11 cellular contexts compared by ENCODE assay signal in the genomic region with DNA sequence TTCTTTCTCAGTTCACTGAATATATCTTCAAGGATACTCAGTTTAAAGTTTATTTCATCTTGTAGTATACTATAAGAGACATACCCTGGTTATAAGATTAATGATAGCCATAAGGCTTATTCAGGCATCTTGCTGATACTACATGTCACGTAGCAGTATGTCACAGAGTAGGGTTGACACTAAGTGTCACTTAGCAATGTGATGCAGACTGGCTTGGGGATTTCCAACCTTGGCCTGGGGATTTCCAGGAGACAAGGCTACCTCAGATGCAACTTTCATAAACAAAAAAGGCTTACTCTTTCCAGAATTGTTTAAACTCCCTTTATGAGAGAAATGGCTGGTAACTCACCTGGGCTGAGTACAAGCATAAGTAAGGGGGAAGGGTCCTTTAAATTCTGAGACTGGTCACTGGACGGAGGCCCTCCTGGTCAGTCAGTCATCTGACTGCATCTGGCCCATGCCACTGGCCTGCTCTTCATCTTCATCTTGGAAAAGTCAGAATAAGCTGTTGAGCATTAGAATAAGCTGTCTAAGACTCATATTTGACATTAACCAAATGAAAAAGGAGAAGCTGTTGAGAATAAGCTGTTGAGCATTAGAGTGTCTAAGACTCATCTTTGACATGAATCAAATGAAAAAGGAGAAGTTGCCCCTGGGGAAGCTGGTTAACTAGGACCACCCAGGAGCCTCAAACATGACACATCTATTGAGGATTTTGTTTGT. TPM values are rescaled to one million over a fixed set of nuclear protein-coding genes. Genes with fewer than 3 reads are reported as not detected.
DNase-seq lines count a peak whose midpoint lies in the region; ATAC-seq, FAIRE-seq and TF ChIP-seq lines count a peak whose summit lies in the region.
"Had no signal": no experiment of that assay in that cellular context is flagged by ENCODE, and none has a peak within 500 bp of the region (broad histone marks: within the 10 kb centered on the region; RNA-seq: fewer than 3 reads in every experiment).

No MANE protein-coding gene starts in this region.

- DNase-seq in GM19239 (ENCODE audit: insufficient read length, low spot score) (no peak), Kasumi-1 (lab: John Stamatoyannopoulos, UW) (peak; percentile 52 to 59), esophagus muscularis mucosa (ENCODE audit: extremely low spot score) (no peak), NOMO-1 treated with DMSO at 0.1 percent for 48 hours (lab: John Stamatoyannopoulos, UW; ENCODE audit: unreplicated experiment) (no peak), iPS-NIHi7 (ENCODE audit: extremely low spot score) (no peak), NCI-H128 (lab: John Stamatoyannopoulos, UW; ENCODE audit: unreplicated experiment) (no peak)
- DNase-seq: activated CD8-positive, alpha-beta memory T cell treated with anti-CD3 and anti-CD28 coated beads, Interleukin-2, amount 50 U/mL, for 4 hours had no signal

- no peak for TF ChIP-seq CTCF in esophagus muscularis mucosa (IDR thresholded peaks at IDR 0.05)

- H3K9me3 ChIP-seq in esophagus muscularis mucosa = peaks cover 0 to 7% (median 0%) of the 10 kb centered on the region in 4 donors
- H3K9me3 ChIP-seq: neutrophil had no signal

- peak; percentile 94 for ATAC-seq in HG02870 (IDR thresholded peaks at IDR 0.05; ENCODE audit: unreplicated experiment)
- ATAC-seq: Right ventricle myocardium inferior had no signal

- H3K36me3 ChIP-seq in ACC112 (ENCODE audit: insufficient read depth, low read length) = no peaks in the 10 kb centered on the region
- H3K36me3 ChIP-seq in esophagus muscularis mucosa = no peaks in the 10 kb centered on the region
- H3K36me3 ChIP-seq: neutrophil had no signal

- no peak overlapping the region for H3K4me3 ChIP-seq in ACC112 (ENCODE audit: low read depth, low read length)
- no peak overlapping the region for H3K4me3 ChIP-seq in esophagus muscularis mucosa

- H3K79me2 ChIP-seq in ACC112 (ENCODE audit: control insufficient read depth, insufficient read depth, low read length, unreplicated experiment) = no peaks in the 10 kb centered on the region

- 54% methylated on average over 2 of the region's 2 CpGs for WGBS in esophagus muscularis mucosa

- intact Hi-C loops in esophagus muscularis mucosa (cut with DNase I) = no loop called here

- FAIRE-seq in GM19239 (lab: Jason Lieb, UNC) = peak; percentile 84

- H3K4me1 ChIP-seq in ACC112 (ENCODE audit: control insufficient read depth, insufficient read depth, low read length, unreplicated experiment) (peaks cover 20% of the 10 kb centered on the region), esophagus muscularis mucosa (no peaks in the 10 kb centered on the region)

- H3K27ac ChIP-seq in ACC112 (ENCODE audit: low read depth, low read length) = peak overlapping the region; percentile 66; the same call in 1 of the 2 replicates
- H3K27ac ChIP-seq in esophagus muscularis mucosa (replicated peaks in 1 of 4) = no peak overlapping the region
- H3K27ac ChIP-seq: neutrophil had no signal

- no peak overlapping the region for H2AFZ ChIP-seq in ACC112 (ENCODE audit: low read length, unreplicated experiment)

- no peak for TF ChIP-seq EP300 in esophagus muscularis mucosa (IDR thresholded peaks at IDR 0.05)

- TF ChIP-seq POLR2A in esophagus muscularis mucosa (IDR thresholded peaks at IDR 0.05; ENCODE audit: low read depth) = no peak

- H3K27me3 ChIP-seq in ACC112 (ENCODE audit: insufficient read depth, low read length) (no peaks in the 10 kb centered on the region), esophagus muscularis mucosa (no peaks in the 10 kb centered on the region)
- H3K27me3 ChIP-seq: neutrophil had no signal

RNA-seq across cellular contexts. Expression of a gene that starts 9.5 kb away (rescaled TPM):
- total RNA-seq in esophagus muscularis mucosa = under 1 TPM in 1 of 4 donors, not detected in 3; 0.11 TPM
- total RNA-seq: Right ventricle myocardium inferior had no signal

Comparison
In these comparisons a context has a peak if more than half of its experiments do, and no peak if none do; other contexts are left out.
1. DNase-seq: peak in Kasumi-1 (2 of 2); none in GM19239 (single experiment), esophagus muscularis mucosa (single experiment), NOMO-1 treated with DMSO at 0.1 percent for 48 hours (single experiment), iPS-NIHi7 (single experiment) and NCI-H128 (single experiment).